Comparison of ENCODE assay signal across 1 cellular context in the genomic region with DNA sequence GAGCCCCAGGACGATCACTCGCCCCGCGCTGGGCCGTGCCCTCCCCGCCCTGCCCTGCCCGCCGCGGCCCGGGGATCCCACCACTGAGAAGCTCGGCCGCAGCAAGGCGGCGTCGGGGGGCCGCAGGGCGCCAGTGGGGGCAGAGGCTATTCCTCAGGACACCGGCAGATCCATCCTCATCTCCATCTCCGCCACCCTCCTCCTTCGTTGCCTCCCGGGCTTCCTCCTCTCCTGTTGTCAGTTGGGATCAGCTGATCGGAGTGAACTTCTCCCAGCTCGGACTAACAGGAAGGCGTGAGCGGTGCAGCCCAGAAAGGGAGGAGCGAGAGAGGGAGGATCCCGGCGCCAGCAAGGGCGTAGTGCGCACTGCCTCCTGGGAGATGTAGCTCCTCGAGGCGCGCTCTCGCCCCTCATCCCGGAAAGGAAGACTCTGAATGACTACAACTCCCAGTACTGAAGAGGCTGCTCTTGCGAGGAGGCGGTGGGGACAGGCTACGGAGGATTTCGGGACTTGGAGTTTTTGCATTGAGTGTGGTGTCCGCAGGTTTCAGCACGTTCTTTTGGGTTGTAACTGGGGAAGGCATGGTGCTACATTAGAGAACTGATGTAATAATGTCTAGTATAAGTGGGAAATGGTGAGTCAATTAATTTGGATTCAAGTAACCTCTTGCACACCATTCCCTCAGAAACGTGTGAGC.
TF ChIP-seq lines count a peak whose summit lies in the region.

A gene with protein sequence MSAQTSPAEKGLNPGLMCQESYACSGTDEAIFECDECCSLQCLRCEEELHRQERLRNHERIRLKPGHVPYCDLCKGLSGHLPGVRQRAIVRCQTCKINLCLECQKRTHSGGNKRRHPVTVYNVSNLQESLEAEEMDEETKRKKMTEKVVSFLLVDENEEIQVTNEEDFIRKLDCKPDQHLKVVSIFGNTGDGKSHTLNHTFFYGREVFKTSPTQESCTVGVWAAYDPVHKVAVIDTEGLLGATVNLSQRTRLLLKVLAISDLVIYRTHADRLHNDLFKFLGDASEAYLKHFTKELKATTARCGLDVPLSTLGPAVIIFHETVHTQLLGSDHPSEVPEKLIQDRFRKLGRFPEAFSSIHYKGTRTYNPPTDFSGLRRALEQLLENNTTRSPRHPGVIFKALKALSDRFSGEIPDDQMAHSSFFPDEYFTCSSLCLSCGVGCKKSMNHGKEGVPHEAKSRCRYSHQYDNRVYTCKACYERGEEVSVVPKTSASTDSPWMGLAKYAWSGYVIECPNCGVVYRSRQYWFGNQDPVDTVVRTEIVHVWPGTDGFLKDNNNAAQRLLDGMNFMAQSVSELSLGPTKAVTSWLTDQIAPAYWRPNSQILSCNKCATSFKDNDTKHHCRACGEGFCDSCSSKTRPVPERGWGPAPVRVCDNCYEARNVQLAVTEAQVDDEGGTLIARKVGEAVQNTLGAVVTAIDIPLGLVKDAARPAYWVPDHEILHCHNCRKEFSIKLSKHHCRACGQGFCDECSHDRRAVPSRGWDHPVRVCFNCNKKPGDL (minus strand): TSS at position 262 of the 698 bp plus-strand sequence. CDS start 2,598 bp downstream, outside the sequence.

TF ChIP-seq in H1, 55 proteins besides CTCF, POLR2A, EP300 and RAD21 (continued from another document):
- TF ChIP-seq, protein P1, sequence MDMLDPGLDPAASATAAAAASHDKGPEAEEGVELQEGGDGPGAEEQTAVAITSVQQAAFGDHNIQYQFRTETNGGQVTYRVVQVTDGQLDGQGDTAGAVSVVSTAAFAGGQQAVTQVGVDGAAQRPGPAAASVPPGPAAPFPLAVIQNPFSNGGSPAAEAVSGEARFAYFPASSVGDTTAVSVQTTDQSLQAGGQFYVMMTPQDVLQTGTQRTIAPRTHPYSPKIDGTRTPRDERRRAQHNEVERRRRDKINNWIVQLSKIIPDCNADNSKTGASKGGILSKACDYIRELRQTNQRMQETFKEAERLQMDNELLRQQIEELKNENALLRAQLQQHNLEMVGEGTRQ (IDR thresholded peaks at IDR 0.05; ENCODE audit: low read length): peak; percentile 55; the same call in 1 of the 2 replicates
- TF ChIP-seq KDM5A (IDR thresholded peaks at IDR 0.05; ENCODE audit: low read length) (no peak), CHD1 (IDR thresholded peaks at IDR 0.05; ENCODE audit: low read depth, low read length) (no peak), BRCA1 (IDR thresholded peaks at IDR 0.05; ENCODE audit: low read depth, low read length) (no peak), SIX5 (IDR thresholded peaks at IDR 0.05; ENCODE audit: low read depth, low read length) (peak; percentile 98), EZH2 (IDR thresholded peaks at IDR 0.05; ENCODE audit: low read depth, low read length, severe bottlenecking) (no peak), SIN3A (conservative IDR thresholded peaks at IDR 0.05 in 1 of 2, IDR thresholded peaks at IDR 0.05 in 1 of 2; ENCODE audit: low read depth in 1 of 2, low read length in 2 of 2) (peak; percentile 99), NANOG (IDR thresholded peaks at IDR 0.05; ENCODE audit: insufficient read depth, low read depth, low read length, poor library complexity, severe bottlenecking) (no peak), YY1 (IDR thresholded peaks at IDR 0.05; ENCODE audit: low read depth, low read length) (0 out of 2 replicates have a peak, but pooled peaks have one; percentile 16), CTBP2 (IDR thresholded peaks at IDR 0.05; ENCODE audit: borderline replicate concordance, insufficient read depth, insufficient read length, low read length) (no peak), HDAC2 (IDR thresholded peaks at IDR 0.05; ENCODE audit: borderline replicate concordance in 1 of 2, low read depth in 2 of 2, low read length in 2 of 2) (peak; percentile 77 to 94; a peak in 2 of 4 replicates), POLR2AphosphoS5 (IDR thresholded peaks at IDR 0.05; ENCODE audit: low read depth, low read length) (peak; percentile 78), BCL11A (IDR thresholded peaks at IDR 0.05; ENCODE audit: low read depth in 2 of 2, low read length in 2 of 2) (no peak), SUZ12 (IDR thresholded peaks at IDR 0.05; ENCODE audit: low read length) (no peak), PHF8 (conservative IDR thresholded peaks at IDR 0.05; ENCODE audit: low read depth, low read length) (peak; percentile 47; the same call in 1 of the 2 replicates), ASH2L (IDR thresholded peaks at IDR 0.05; ENCODE audit: low read length) (no peak), SRF (IDR thresholded peaks at IDR 0.05; ENCODE audit: low read depth, low read length) (0 out of 2 replicates have a peak, but pooled peaks have one; percentile 2), TBP (IDR thresholded peaks at IDR 0.05; ENCODE audit: low read depth, low read length) (peak; percentile 69), GABPA (IDR thresholded peaks at IDR 0.05; ENCODE audit: borderline replicate concordance, insufficient read depth, low read length) (no peak), TAF1 (IDR thresholded peaks at IDR 0.05; ENCODE audit: low read depth, low read length) (peak; percentile 77; the same call in 1 of the 2 replicates), BACH1 (IDR thresholded peaks at IDR 0.05; ENCODE audit: low read length) (no peak), RBBP5 (IDR thresholded peaks at IDR 0.05; ENCODE audit: borderline replicate concordance, low read depth, low read length) (peak; percentile 59; the same call in 1 of the 2 replicates), SP4 (IDR thresholded peaks at IDR 0.05; ENCODE audit: low read length) (peak; percentile 82; the same call in 1 of the 2 replicates), KDM4A (IDR thresholded peaks at IDR 0.05; ENCODE audit: low read depth, low read length, severe bottlenecking) (peak; percentile 67), TEAD4 (IDR thresholded peaks at IDR 0.05; ENCODE audit: low read depth, low read length) (no peak), CREB1 (IDR thresholded peaks at IDR 0.05) (peak; percentile 87), SAP30 (IDR thresholded peaks at IDR 0.05; ENCODE audit: insufficient read depth, insufficient replicate concordance, low read length) (peak; percentile 97)
- TF ChIP-seq, protein P2, sequence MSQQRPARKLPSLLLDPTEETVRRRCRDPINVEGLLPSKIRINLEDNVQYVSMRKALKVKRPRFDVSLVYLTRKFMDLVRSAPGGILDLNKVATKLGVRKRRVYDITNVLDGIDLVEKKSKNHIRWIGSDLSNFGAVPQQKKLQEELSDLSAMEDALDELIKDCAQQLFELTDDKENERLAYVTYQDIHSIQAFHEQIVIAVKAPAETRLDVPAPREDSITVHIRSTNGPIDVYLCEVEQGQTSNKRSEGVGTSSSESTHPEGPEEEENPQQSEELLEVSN (IDR thresholded peaks at IDR 0.05): no peak
- TF ChIP-seq, protein P3, sequence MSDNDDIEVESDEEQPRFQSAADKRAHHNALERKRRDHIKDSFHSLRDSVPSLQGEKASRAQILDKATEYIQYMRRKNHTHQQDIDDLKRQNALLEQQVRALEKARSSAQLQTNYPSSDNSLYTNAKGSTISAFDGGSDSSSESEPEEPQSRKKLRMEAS (IDR thresholded peaks at IDR 0.05): 0 out of 2 replicates have a peak, but pooled peaks have one; percentile 30
- TF ChIP-seq, protein P4, sequence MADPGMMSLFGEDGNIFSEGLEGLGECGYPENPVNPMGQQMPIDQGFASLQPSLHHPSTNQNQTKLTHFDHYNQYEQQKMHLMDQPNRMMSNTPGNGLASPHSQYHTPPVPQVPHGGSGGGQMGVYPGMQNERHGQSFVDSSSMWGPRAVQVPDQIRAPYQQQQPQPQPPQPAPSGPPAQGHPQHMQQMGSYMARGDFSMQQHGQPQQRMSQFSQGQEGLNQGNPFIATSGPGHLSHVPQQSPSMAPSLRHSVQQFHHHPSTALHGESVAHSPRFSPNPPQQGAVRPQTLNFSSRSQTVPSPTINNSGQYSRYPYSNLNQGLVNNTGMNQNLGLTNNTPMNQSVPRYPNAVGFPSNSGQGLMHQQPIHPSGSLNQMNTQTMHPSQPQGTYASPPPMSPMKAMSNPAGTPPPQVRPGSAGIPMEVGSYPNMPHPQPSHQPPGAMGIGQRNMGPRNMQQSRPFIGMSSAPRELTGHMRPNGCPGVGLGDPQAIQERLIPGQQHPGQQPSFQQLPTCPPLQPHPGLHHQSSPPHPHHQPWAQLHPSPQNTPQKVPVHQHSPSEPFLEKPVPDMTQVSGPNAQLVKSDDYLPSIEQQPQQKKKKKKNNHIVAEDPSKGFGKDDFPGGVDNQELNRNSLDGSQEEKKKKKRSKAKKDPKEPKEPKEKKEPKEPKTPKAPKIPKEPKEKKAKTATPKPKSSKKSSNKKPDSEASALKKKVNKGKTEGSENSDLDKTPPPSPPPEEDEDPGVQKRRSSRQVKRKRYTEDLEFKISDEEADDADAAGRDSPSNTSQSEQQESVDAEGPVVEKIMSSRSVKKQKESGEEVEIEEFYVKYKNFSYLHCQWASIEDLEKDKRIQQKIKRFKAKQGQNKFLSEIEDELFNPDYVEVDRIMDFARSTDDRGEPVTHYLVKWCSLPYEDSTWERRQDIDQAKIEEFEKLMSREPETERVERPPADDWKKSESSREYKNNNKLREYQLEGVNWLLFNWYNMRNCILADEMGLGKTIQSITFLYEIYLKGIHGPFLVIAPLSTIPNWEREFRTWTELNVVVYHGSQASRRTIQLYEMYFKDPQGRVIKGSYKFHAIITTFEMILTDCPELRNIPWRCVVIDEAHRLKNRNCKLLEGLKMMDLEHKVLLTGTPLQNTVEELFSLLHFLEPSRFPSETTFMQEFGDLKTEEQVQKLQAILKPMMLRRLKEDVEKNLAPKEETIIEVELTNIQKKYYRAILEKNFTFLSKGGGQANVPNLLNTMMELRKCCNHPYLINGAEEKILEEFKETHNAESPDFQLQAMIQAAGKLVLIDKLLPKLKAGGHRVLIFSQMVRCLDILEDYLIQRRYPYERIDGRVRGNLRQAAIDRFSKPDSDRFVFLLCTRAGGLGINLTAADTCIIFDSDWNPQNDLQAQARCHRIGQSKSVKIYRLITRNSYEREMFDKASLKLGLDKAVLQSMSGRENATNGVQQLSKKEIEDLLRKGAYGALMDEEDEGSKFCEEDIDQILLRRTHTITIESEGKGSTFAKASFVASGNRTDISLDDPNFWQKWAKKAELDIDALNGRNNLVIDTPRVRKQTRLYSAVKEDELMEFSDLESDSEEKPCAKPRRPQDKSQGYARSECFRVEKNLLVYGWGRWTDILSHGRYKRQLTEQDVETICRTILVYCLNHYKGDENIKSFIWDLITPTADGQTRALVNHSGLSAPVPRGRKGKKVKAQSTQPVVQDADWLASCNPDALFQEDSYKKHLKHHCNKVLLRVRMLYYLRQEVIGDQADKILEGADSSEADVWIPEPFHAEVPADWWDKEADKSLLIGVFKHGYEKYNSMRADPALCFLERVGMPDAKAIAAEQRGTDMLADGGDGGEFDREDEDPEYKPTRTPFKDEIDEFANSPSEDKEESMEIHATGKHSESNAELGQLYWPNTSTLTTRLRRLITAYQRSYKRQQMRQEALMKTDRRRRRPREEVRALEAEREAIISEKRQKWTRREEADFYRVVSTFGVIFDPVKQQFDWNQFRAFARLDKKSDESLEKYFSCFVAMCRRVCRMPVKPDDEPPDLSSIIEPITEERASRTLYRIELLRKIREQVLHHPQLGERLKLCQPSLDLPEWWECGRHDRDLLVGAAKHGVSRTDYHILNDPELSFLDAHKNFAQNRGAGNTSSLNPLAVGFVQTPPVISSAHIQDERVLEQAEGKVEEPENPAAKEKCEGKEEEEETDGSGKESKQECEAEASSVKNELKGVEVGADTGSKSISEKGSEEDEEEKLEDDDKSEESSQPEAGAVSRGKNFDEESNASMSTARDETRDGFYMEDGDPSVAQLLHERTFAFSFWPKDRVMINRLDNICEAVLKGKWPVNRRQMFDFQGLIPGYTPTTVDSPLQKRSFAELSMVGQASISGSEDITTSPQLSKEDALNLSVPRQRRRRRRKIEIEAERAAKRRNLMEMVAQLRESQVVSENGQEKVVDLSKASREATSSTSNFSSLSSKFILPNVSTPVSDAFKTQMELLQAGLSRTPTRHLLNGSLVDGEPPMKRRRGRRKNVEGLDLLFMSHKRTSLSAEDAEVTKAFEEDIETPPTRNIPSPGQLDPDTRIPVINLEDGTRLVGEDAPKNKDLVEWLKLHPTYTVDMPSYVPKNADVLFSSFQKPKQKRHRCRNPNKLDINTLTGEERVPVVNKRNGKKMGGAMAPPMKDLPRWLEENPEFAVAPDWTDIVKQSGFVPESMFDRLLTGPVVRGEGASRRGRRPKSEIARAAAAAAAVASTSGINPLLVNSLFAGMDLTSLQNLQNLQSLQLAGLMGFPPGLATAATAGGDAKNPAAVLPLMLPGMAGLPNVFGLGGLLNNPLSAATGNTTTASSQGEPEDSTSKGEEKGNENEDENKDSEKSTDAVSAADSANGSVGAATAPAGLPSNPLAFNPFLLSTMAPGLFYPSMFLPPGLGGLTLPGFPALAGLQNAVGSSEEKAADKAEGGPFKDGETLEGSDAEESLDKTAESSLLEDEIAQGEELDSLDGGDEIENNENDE (IDR thresholded peaks at IDR 0.05; ENCODE audit: insufficient replicate concordance, low read length): no peak
- TF ChIP-seq, protein P5, sequence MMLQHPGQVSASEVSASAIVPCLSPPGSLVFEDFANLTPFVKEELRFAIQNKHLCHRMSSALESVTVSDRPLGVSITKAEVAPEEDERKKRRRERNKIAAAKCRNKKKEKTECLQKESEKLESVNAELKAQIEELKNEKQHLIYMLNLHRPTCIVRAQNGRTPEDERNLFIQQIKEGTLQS (IDR thresholded peaks at IDR 0.05; ENCODE audit: insufficient read depth, low read depth, low read length): 0 out of 2 replicates have a peak, but pooled peaks have one; percentile 27
